Comparison of ENCODE assay signal across 12 cellular contexts in genomic region chr16:51155901-51156810, GRCh38. TPM values are rescaled to one million over a fixed set of nuclear protein-coding genes. Genes with fewer than 3 reads are reported as not detected.
DNase-seq lines count a peak whose midpoint lies in the region; ATAC-seq and TF ChIP-seq lines count a peak whose summit lies in the region.
"Had no signal": no experiment of that assay in that cellular context is flagged by ENCODE, and none has a peak within 500 bp of the region (broad histone marks: within the 10 kb centered on the region; RNA-seq: fewer than 3 reads in every experiment).

No MANE protein-coding gene starts in this region.

- H4K20me1 ChIP-seq in GM23338 (replicated peaks; ENCODE audit: insufficient read depth) = no peaks in the 10 kb centered on the region

- DNase-seq in GM23338 (ENCODE audit: low spot score) (peak; percentile 67), adipocyte (ENCODE audit: low read depth) (peak; percentile 43), iPS DF 6.9 (ENCODE audit: low read depth, low spot score) (no peak), pons (ENCODE audit: low spot score) (peak; percentile 47), DMS79 (lab: John Stamatoyannopoulos, UW) (no peak), NCI-H446 treated with DMSO at 0.1 percent for 48 hours (lab: John Stamatoyannopoulos, UW) (no peak), NCI-H2196 treated with DMSO at 0.1 percent for 48 hours (lab: John Stamatoyannopoulos, UW; ENCODE audit: unreplicated experiment) (no peak)
- DNase-seq: activated naive CD4-positive, alpha-beta T cell treated with Interleukin-2 at 50 U/mL for 16 hours; PC-3 had no signal

- peak overlapping the region; percentile 85 for H3K4me3 Mint-ChIP-seq in GM23338

- H3K27me3 Mint-ChIP-seq in GM23338 (ENCODE audit: insufficient read depth, low read depth, poor library complexity) = peaks cover 48% of the 10 kb centered on the region

- TF ChIP-seq CTCF in GM23338 (conservative IDR thresholded peaks at IDR 0.05; ENCODE audit: low read depth in 2 of 2) = no peak

- no CpG with 5 or more reads among the region's 57 CpGs for WGBS in iPS DF 6.9 (ENCODE audit: insufficient coverage, insufficient read length)

- H3K4me1 Mint-ChIP-seq in GM23338 = peaks cover 44% of the 10 kb centered on the region

- H2AFZ ChIP-seq in GM23338 = peak overlapping the region; percentile 93

- H3K36me3 ChIP-seq in GM23338 (ENCODE audit: insufficient read depth) (no peaks in the 10 kb centered on the region), adipocyte (ENCODE audit: control insufficient read depth, insufficient read depth, low read length, severe bottlenecking) (no peaks in the 10 kb centered on the region), iPS DF 6.9 (ENCODE audit: control insufficient read depth, insufficient read depth, low read length) (no peaks in the 10 kb centered on the region)

- peaks cover 5% of the 10 kb centered on the region; the same call in 2 of the 3 replicates for H3K36me3 Mint-ChIP-seq in GM23338 (ENCODE audit: low read depth)

- H3K9me2 ChIP-seq in GM23338 (ENCODE audit: insufficient read depth) = no peaks in the 10 kb centered on the region

- no peaks in the 10 kb centered on the region; the same call in 1 of the 2 replicates for H3F3A ChIP-seq in GM23338 (replicated peaks; ENCODE audit: low read depth)

- H3K9me3 Mint-ChIP-seq in GM23338 = peaks cover 5% of the 10 kb centered on the region; the same call in 1 of the 3 replicates

- no peaks in the 10 kb centered on the region; the same call in 1 of the 2 replicates for H3K79me2 ChIP-seq in GM23338 (replicated peaks; ENCODE audit: insufficient read depth)

- H3K9me3 ChIP-seq in adipocyte (ENCODE audit: control insufficient read depth, low read length) (no peaks in the 10 kb centered on the region), iPS DF 6.9 (ENCODE audit: control insufficient read depth, insufficient read depth, low read length) (no peaks in the 10 kb centered on the region)

- no peak overlapping the region for H3K27ac ChIP-seq in GM23338 (ENCODE audit: low read depth)
- H3K27ac ChIP-seq in iPS DF 6.9 (ENCODE audit: low read length) = no peak overlapping the region
- H3K27ac ChIP-seq: epithelial cell of prostate, VCaP had no signal

- H3K4me2 ChIP-seq in GM23338 = peak overlapping the region; percentile 85

- H3K27me3 ChIP-seq in GM23338 (ENCODE audit: insufficient read depth) = peaks cover 69% of the 10 kb centered on the region
- peaks cover 17% of the 10 kb centered on the region for H3K27me3 ChIP-seq in adipocyte (replicated peaks; ENCODE audit: control insufficient read depth, insufficient read depth, low read length)
- H3K27me3 ChIP-seq in iPS DF 6.9 (ENCODE audit: control insufficient read depth, insufficient read depth, low read length) = peaks cover 16% of the 10 kb centered on the region; the same call in 1 of the 2 replicates

- peak; percentile 4 for ATAC-seq in GM23338
- ATAC-seq in HG02884 (IDR thresholded peaks at IDR 0.05; ENCODE audit: unreplicated experiment) = no peak
- ATAC-seq: PC-3 had no signal

- H3K4me1 ChIP-seq in GM23338 (ENCODE audit: insufficient read depth) = peaks cover 27% of the 10 kb centered on the region
- H3K4me1 ChIP-seq in adipocyte (ENCODE audit: control insufficient read depth, insufficient read depth, low read length) = peaks cover 14% of the 10 kb centered on the region
- H3K4me1 ChIP-seq in iPS DF 6.9 (ENCODE audit: control insufficient read depth, insufficient read depth, low read length) = peaks cover 7% of the 10 kb centered on the region

- H3K4me3 ChIP-seq in GM23338 (peak overlapping the region; percentile 94), adipocyte (ENCODE audit: low read length) (peak overlapping the region; percentile 78), iPS DF 6.9 (ENCODE audit: low read length) (peak overlapping the region; percentile 5; the same call in 1 of the 2 replicates)

- H3K9ac ChIP-seq in adipocyte (ENCODE audit: low read length) = peak overlapping the region; percentile 21

- no peak overlapping the region for H3K27ac Mint-ChIP-seq in GM23338

TF ChIP-seq in GM23338, 12 proteins besides CTCF, POLR2A, EP300 and RAD21:
- TF ChIP-seq EZH2 (IDR thresholded peaks at IDR 0.05; ENCODE audit: low read depth, unreplicated experiment) (peak; percentile 72), JUNB (IDR thresholded peaks at IDR 0.05; ENCODE audit: unreplicated experiment) (no peak), REST (IDR thresholded peaks at IDR 0.05; ENCODE audit: unreplicated experiment) (no peak), EZH2phosphoT487 (IDR thresholded peaks at IDR 0.05; ENCODE audit: unreplicated experiment) (peak; percentile 16)

RNA-seq across cellular contexts. Expression of gene SALL1, which starts 5.1 kb away (rescaled TPM):
- 20.2 and 22.7 TPM in 2 replicates for total RNA-seq in GM23338 (2014; rRNA removed; shearing (Covaris generic))
- polyA plus RNA-seq in GM23338 (2016; fragmentation: Nextera tagmentation; extraction: Ambion mirVana) = 9.0 and 9.4 TPM in 2 replicates
- total RNA-seq: PC-3 had no signal

Comparison
In these comparisons a context has a peak if more than half of its experiments do, and no peak if none do; other contexts are left out.
1. DNase-seq: peak in GM23338 (single experiment), adipocyte (single experiment) and pons (single experiment); none in iPS DF 6.9 (single experiment), DMS79 (single experiment), NCI-H446 treated with DMSO at 0.1 percent for 48 hours (single experiment) and NCI-H2196 treated with DMSO at 0.1 percent for 48 hours (single experiment).
2. H3K4me3 ChIP-seq: peak in every context shown above with its lines; median percentile 94 in GM23338; 78 in adipocyte; 5 in iPS DF 6.9.